ENCODE assay signal across 19 cellular contexts in the genomic region with DNA sequence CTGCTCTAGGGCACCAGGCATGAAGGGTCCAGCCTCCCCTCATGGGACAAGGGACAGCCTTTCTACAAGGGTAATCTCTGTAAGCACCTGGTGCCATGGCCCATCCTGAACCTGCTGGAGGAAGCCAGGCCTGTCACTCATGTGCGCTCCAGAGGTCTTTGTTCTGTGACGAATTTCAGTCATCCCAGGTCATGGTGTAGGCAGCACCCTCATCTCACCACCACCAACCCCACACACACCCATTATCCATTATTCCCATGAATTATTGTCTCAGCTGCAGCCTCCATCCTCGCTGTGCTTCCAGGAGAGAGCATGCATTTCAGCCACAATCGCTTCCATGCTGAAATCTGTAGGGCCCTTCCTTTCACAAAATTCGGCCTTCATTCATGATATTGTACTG.
"Had no signal": no experiment of that assay in that cellular context is flagged by ENCODE, and none has a peak within 500 bp of the region (broad histone marks: within the 10 kb centered on the region; RNA-seq: fewer than 3 reads in every experiment).

No MANE protein-coding gene starts in this region.

- H3K4me1 ChIP-seq: SJSA1 had no signal

- H3K27me3 ChIP-seq: SJSA1 had no signal

- DNase-seq: KBM-7, MV-4-11, NCI-H1048, NCI-H1105, NCI-H1417, NCI-H1436 treated with DMSO at 0.1 percent for 48 hours, NCI-H1694 treated with DMSO at 0.1 percent for 48 hours, NCI-H2029 treated with DMSO at 0.1 percent for 48 hours, NCI-H2171 treated with DMSO at 0.1 percent for 48 hours, NCI-H345, NCI-H446 treated with DMSO at 0.1 percent for 48 hours, NCI-H524, NCI-H526 treated with DMSO at 0.1 percent for 48 hours, NCI-H748 treated with DMSO at 0.1 percent for 48 hours, Right ventricle myocardium superior, RPMI8226, SIG-M5 had no signal

- H3K4me3 ChIP-seq: SJSA1 had no signal

- FAIRE-seq: RCC 7860 had no signal

- H3K36me3 ChIP-seq: SJSA1 had no signal

- H3K27ac ChIP-seq: SJSA1 had no signal

- H3K9me3 ChIP-seq: SJSA1 had no signal
